ENCODE assay signal across 8 cellular contexts in genomic region chr1:246567258-246568235, GRCh38. TPM values are rescaled to one million over a fixed set of nuclear protein-coding genes. Genes with fewer than 3 reads are reported as not detected.
DNase-seq lines count a peak whose midpoint lies in the region; ATAC-seq and TF ChIP-seq lines count a peak whose summit lies in the region.

No MANE protein-coding gene starts in this region.

- H3K36me3 ChIP-seq in H7 (replicated peaks; ENCODE audit: control insufficient read depth, insufficient read depth, low read length) (peaks cover 4% of the 10 kb centered on the region; the same call in 1 of the 2 replicates), osteoblast (ENCODE audit: insufficient read depth, low read length) (peaks cover 3% of the 10 kb centered on the region)

- peak overlapping the region; percentile 91 for H2AFZ ChIP-seq in osteoblast (ENCODE audit: low read length)

- DNase-seq in AG20443 (ENCODE audit: low spot score) (peak; percentile 50), H7 (no peak), SW480 (ENCODE audit: low spot score) (peak; percentile 24), epithelial cell of prostate (ENCODE audit: low read depth, low spot score) (no peak), osteoblast (ENCODE audit: insufficient read length, low spot score, missing footprints) (peak; percentile 85)

- ATAC-seq in HG02852 (IDR thresholded peaks at IDR 0.05; ENCODE audit: unreplicated experiment) (no peak), HG03108 (IDR thresholded peaks at IDR 0.05; ENCODE audit: unreplicated experiment) (no peak), HG03280 (IDR thresholded peaks at IDR 0.05; ENCODE audit: unreplicated experiment) (no peak)

- H3K79me2 ChIP-seq in osteoblast (ENCODE audit: insufficient read depth, low read length), result peaks cover 86% of the 10 kb centered on the region

- H3K4me3 ChIP-seq in H7 (ENCODE audit: insufficient read depth, low read depth, low read length) (peak overlapping the region; percentile 83), osteoblast (ENCODE audit: insufficient read depth, low read length) (peak overlapping the region; percentile 96)

- peak overlapping the region; percentile 89 for H3K27ac ChIP-seq in epithelial cell of prostate
- peak overlapping the region; percentile 95 for H3K27ac ChIP-seq in osteoblast (ENCODE audit: low read depth, low read length)

- H3K4me2 ChIP-seq in osteoblast (ENCODE audit: insufficient read depth, low read length), result peak overlapping the region; percentile 76

- H4K20me1 ChIP-seq in osteoblast (ENCODE audit: insufficient read depth, low read length), result no peaks in the 10 kb centered on the region

- H3K27me3 ChIP-seq in H7 (ENCODE audit: control insufficient read depth, insufficient read depth, low read length) (no peaks in the 10 kb centered on the region), osteoblast (ENCODE audit: insufficient read depth, low read length) (no peaks in the 10 kb centered on the region)

- H3K9me3 ChIP-seq in osteoblast (ENCODE audit: low read depth, low read length), result no peaks in the 10 kb centered on the region

- no peak for TF ChIP-seq CTCF in osteoblast (IDR thresholded peaks at IDR 0.05; ENCODE audit: extremely low read depth, low read depth, low read length)

- H3K4me1 ChIP-seq in osteoblast (ENCODE audit: insufficient read depth, low read length), result peaks cover 32% of the 10 kb centered on the region

RNA-seq across cellular contexts. Expression of gene CNST, which starts 1.3 kb away (rescaled TPM):
- 18.8 and 24.1 TPM in 2 replicates for total RNA-seq in H7 (2014; rRNA removed; shearing (Covaris generic))
- 21.2 and 25.7 TPM in 2 replicates for total RNA-seq in osteoblast

RNA-seq across cellular contexts. Expression of gene TFB2M, which starts 1.5 kb away (rescaled TPM):
- total RNA-seq in H7 (2014; rRNA removed; shearing (Covaris generic)), result 38.3 and 39.8 TPM in 2 replicates
- 18.3 and 19.5 TPM in 2 replicates for total RNA-seq in osteoblast

Comparison
In these comparisons a context has a peak if more than half of its experiments do, and no peak if none do; other contexts are left out.
1. DNase-seq: peak in AG20443 (single experiment), SW480 (single experiment) and osteoblast (single experiment); none in H7 (single experiment) and epithelial cell of prostate (single experiment).